24 cellular contexts compared by ENCODE assay signal in the genomic region with DNA sequence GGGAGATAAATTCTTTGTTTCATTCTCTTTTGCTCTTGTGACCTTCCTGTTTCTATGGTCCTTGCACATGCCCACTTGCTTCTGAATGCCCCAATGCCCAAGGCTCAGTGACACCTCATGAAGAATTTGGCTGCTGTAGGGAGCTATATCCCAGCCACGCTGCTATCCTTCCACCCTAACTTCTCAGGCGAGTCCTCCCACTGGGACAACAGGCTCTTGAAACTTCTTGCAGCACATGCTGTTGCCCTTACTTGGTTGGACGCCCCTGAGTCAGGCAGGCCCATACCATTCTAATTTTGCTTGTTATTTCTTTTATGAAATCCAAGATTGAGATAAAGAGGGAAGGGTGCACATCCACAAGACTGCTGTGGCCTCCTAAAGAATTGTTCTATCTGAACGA. TPM values are rescaled to one million over a fixed set of nuclear protein-coding genes. Genes with fewer than 3 reads are reported as not detected.
DNase-seq lines count a peak whose midpoint lies in the region; ATAC-seq, FAIRE-seq and TF ChIP-seq lines count a peak whose summit lies in the region.
"Had no signal": no experiment of that assay in that cellular context is flagged by ENCODE, and none has a peak within 500 bp of the region (broad histone marks: within the 10 kb centered on the region; RNA-seq: fewer than 3 reads in every experiment).

No MANE protein-coding gene starts in this region.

- FAIRE-seq in frontal cortex (lab: Jason Lieb, UNC), result no peak

- dilution Hi-C loops in mammary epithelial cell (cut with HindIII; ENCODE audit: low sequenced_read_pairs), result loop anchor here (5.0 kb wide), 1 partner anchor 71 kb away; no protein-coding TSS in a partner anchor

- H3K4me2 ChIP-seq in mammary epithelial cell (ENCODE audit: insufficient read depth, low read depth, low read length), result peak overlapping the region; percentile 73

- H3K4me1 ChIP-seq in ACC112 (ENCODE audit: control insufficient read depth, insufficient read depth, low read length, unreplicated experiment) (peaks cover 85% of the 10 kb centered on the region), mammary epithelial cell (ENCODE audit: insufficient read depth, low read length) (peaks cover 74% of the 10 kb centered on the region), lower lobe of right lung (no peaks in the 10 kb centered on the region), suprapubic skin (no peaks in the 10 kb centered on the region)
- H3K4me1 ChIP-seq: heart right ventricle had no signal

- DNase-seq in M059J (ENCODE audit: low read depth) (peak; percentile 37), mammary epithelial cell (no peak), lower lobe of right lung (no peak), suprapubic skin (ENCODE audit: low spot score in 2 of 2) (no peak), RKO (ENCODE audit: low spot score) (no peak), frontal cortex (ENCODE audit: low spot score in 2 of 2) (no peak)
- DNase-seq: activated CD4-positive, CD25-positive, alpha-beta regulatory T cell treated with anti-CD3 and anti-CD28 coated beads, Interleukin-2, amount 50 U/mL, for 72 hours; activated naive CD4-positive, alpha-beta T cell treated with anti-CD3 and anti-CD28 coated beads, Interleukin-2, amount 50 U/mL, for 16 hours; C1 segment of cervical spinal cord; Calu3; effector memory CD8-positive, alpha-beta T cell; heart right ventricle; immature natural killer cell; NCI-H1436 treated with DMSO at 0.1 percent for 48 hours; NCI-H82; occipital lobe; T1000 had no signal

- no peak for TF ChIP-seq POLR2A in suprapubic skin (IDR thresholded peaks at IDR 0.05)

- H4K20me1 ChIP-seq in mammary epithelial cell (ENCODE audit: insufficient read depth, low read length), result no peaks in the 10 kb centered on the region

- H3K9me3 ChIP-seq in mammary epithelial cell (replicated peaks; ENCODE audit: insufficient read depth, low read length), result no peaks in the 10 kb centered on the region
- no peaks in the 10 kb centered on the region for H3K9me3 ChIP-seq in lower lobe of right lung
- no peaks in the 10 kb centered on the region for H3K9me3 ChIP-seq in suprapubic skin
- H3K9me3 ChIP-seq: heart right ventricle had no signal

- intact Hi-C loops in mammary epithelial cell (cut with micrococcal nuclease) (loop anchor here (2.0 kb wide), 1 partner anchor 17 kb away; no protein-coding TSS in a partner anchor), lower lobe of right lung (cut with DNase I) (no loop called here)

- H2AFZ ChIP-seq in ACC112 (ENCODE audit: low read length, unreplicated experiment) (no peak overlapping the region), mammary epithelial cell (ENCODE audit: low read depth, low read length) (no peak overlapping the region)

- peaks cover 80% of the 10 kb centered on the region for H3K36me3 ChIP-seq in ACC112 (ENCODE audit: insufficient read depth, low read length)
- H3K36me3 ChIP-seq in mammary epithelial cell (ENCODE audit: insufficient read depth, low read length), result peaks cover 39% of the 10 kb centered on the region
- no peaks in the 10 kb centered on the region for H3K36me3 ChIP-seq in lower lobe of right lung
- no peaks in the 10 kb centered on the region for H3K36me3 ChIP-seq in suprapubic skin
- H3K36me3 ChIP-seq: heart right ventricle had no signal

- no peak for TF ChIP-seq EP300 in suprapubic skin (IDR thresholded peaks at IDR 0.05)

- no TSS peak for BruUV-seq in mammary epithelial cell (replicated peaks; lab: Mats Ljungman, UMichigan)

- 71% methylated on average over 4 of the region's 4 CpGs for WGBS in mammary epithelial cell (ENCODE audit: low coverage, missing lambda C conversion rate)
- 86% methylated on average over 4 of the region's 4 CpGs for WGBS in suprapubic skin

- CTCF ChIA-PET in mammary epithelial cell (lab: Charles Lee; ENCODE audit: low non-redundant PET), result no interaction called here

- no peak overlapping the region for H3K9ac ChIP-seq in mammary epithelial cell (ENCODE audit: insufficient read depth, low read length)

- H3K27ac ChIP-seq in ACC112 (ENCODE audit: low read depth, low read length), result peak overlapping the region; percentile 99
- H3K27ac ChIP-seq in mammary epithelial cell (ENCODE audit: insufficient read depth, low read depth, low read length), result peak overlapping the region; percentile 19
- H3K27ac ChIP-seq in lower lobe of right lung, result peak overlapping the region; percentile 14
- H3K27ac ChIP-seq in suprapubic skin, result no peak overlapping the region
- H3K27ac ChIP-seq: heart right ventricle, HL-60 had no signal

- ATAC-seq in lower lobe of right lung, result peak; percentile 21 to 41
- no peak for ATAC-seq in GM19463 (IDR thresholded peaks at IDR 0.05; ENCODE audit: unreplicated experiment)
- ATAC-seq: effector memory CD8-positive, alpha-beta T cell; heart right ventricle had no signal

- peak overlapping the region; percentile 55 for H3K4me3 ChIP-seq in ACC112 (ENCODE audit: low read depth, low read length)
- peak overlapping the region in 1 of 3 experiments; percentile 13 for H3K4me3 ChIP-seq in mammary epithelial cell (replicated peaks in 1 of 3; ENCODE audit: insufficient read depth in 1 of 3, low read depth in 2 of 3, low read length in 3 of 3)
- H3K4me3 ChIP-seq in lower lobe of right lung, result no peak overlapping the region
- no peak overlapping the region for H3K4me3 ChIP-seq in suprapubic skin
- H3K4me3 ChIP-seq: heart right ventricle, lung had no signal

- in situ Hi-C loops in mammary epithelial cell (cut with MboI; ENCODE audit: low sequenced_read_pairs in 2 of 2), result loop anchor here in 1 of 2 donors (25.0 kb wide), 1 partner anchor 711 kb away; a partner anchor contains a TSS

- TF ChIP-seq CTCF in mammary epithelial cell (conservative IDR thresholded peaks at IDR 0.05 in 1 of 2, IDR thresholded peaks at IDR 0.05 in 1 of 2; ENCODE audit: extremely low read depth in 1 of 2, insufficient read depth in 1 of 2, low read depth in 1 of 2, low read length in 2 of 2) (no peak), lower lobe of right lung (IDR thresholded peaks at IDR 0.05) (no peak), suprapubic skin (IDR thresholded peaks at IDR 0.05) (no peak)

- H3K79me2 ChIP-seq in ACC112 (ENCODE audit: control insufficient read depth, insufficient read depth, low read length, unreplicated experiment), result peaks cover 94% of the 10 kb centered on the region
- H3K79me2 ChIP-seq in mammary epithelial cell (ENCODE audit: insufficient read depth, low read length), result peaks cover 95% of the 10 kb centered on the region

- H3K27me3 ChIP-seq in ACC112 (ENCODE audit: insufficient read depth, low read length), result no peaks in the 10 kb centered on the region
- no peaks in the 10 kb centered on the region for H3K27me3 ChIP-seq in mammary epithelial cell (ENCODE audit: insufficient read depth, low read length)
- H3K27me3 ChIP-seq in lower lobe of right lung (ENCODE audit: low read depth), result no peaks in the 10 kb centered on the region
- H3K27me3 ChIP-seq in suprapubic skin, result no peaks in the 10 kb centered on the region
- H3K27me3 ChIP-seq: heart right ventricle had no signal

RNA-seq across cellular contexts. Expression of a gene that starts 57.6 kb away (rescaled TPM):
- total RNA-seq in M059J (2014; rRNA removed; shearing (Covaris generic)), result 0.39 and 0.74 TPM in 2 replicates
- total RNA-seq in mammary epithelial cell (1 to 10 TPM; 5.2 to 5.6 TPM), lower lobe of right lung (0.62 TPM), suprapubic skin (not detected), frontal cortex (1.2 TPM)
- not detected for polyA plus RNA-seq in mammary epithelial cell
- not detected for polyA minus RNA-seq in mammary epithelial cell
- total RNA-seq: activated CD8-positive, alpha-beta memory T cell treated with anti-CD3 and anti-CD28 coated beads for 36 hours; Calu3; G401 had no signal
- polyA plus RNA-seq: heart right ventricle, IgD-negative memory B cell, immature natural killer cell, lung had no signal
